10 cellular contexts compared by ENCODE assay signal in the genomic region with DNA sequence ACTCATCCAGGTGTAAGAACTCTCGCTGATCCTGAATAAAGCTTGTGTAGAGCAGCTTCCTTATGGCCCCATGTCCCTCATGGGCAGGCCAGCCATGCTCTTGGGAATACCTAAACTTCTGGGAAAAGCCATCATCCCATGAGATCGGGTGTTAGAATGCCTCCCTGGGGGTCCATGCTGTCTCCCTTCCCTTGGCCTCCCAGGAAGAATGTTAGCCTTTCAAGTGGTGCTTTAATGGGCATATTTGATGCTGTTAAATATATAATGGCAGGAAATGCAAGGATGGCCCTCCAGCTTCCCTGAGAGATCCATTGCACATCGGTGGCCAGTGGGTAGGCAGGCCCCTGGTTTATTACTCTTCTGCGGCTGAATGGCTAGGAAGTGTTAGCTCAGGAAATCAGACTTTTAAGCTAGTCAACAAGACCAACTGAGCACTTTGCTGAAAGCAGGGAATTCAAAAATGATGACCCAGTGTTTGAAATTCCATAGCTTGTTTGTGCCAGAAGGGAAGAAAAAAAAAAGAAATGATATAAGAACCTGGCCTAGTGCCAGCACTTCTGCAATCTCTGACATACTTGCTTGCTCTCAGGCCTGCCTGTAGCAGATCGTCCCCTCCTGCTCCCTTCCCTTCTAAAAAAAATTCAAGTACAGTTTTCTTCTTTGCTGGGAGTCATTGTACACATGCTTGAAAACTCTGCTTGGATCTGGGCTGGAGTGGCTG.
DNase-seq lines count a peak whose midpoint lies in the region; ATAC-seq and TF ChIP-seq lines count a peak whose summit lies in the region.
"Had no signal": no experiment of that assay in that cellular context is flagged by ENCODE, and none has a peak within 500 bp of the region (broad histone marks: within the 10 kb centered on the region; RNA-seq: fewer than 3 reads in every experiment).

No MANE protein-coding gene starts in this region.

- WGBS in upper lobe of left lung, 2 donors, result 44 to 45% methylated on average over 5 of the region's 5 CpGs

- no peak for TF ChIP-seq EP300 in upper lobe of left lung (IDR thresholded peaks at IDR 0.05)

- peaks cover 12 to 15% (median 12%) of the 10 kb centered on the region in 4 donors for H3K4me1 ChIP-seq in upper lobe of left lung

- no peak overlapping the region for H3K27ac ChIP-seq in upper lobe of left lung
- H3K27ac ChIP-seq: epithelial cell of prostate had no signal

- H3K36me3 Mint-ChIP-seq in brain, result no peaks in the 10 kb centered on the region

- DNase-seq in NCI-H510A treated with DMSO at 0.1 percent for 48 hours (lab: John Stamatoyannopoulos, UW) (peak; percentile 13), NCI-H510A (lab: John Stamatoyannopoulos, UW) (no peak), left lobe of liver (ENCODE audit: low spot score) (no peak), upper lobe of left lung (peak in 1 of 2 donors; percentile 31), GM19240 (ENCODE audit: insufficient read length, low spot score) (no peak), nucleus accumbens (lab: John Stamatoyannopoulos, UW) (no peak)
- DNase-seq in stimulated activated naive CD8-positive, alpha-beta T cell treated with anti-CD3 and anti-CD28 coated beads, Interleukin-15, Interleukin-2, amounts not matched to agents 100 U/mL and 50 U/mL, for 24 hours, result no peak

- H3K27ac Mint-ChIP-seq in brain, result peak overlapping the region in 3 of 5 experiments; percentile 20 to 84 (median 73)
- H3K27ac Mint-ChIP-seq: activated T-helper 17 cell treated with anti-CD3 and anti-CD28 coated beads, Interleukin-2, amount 50 U/mL, for 72 hours had no signal

- TF ChIP-seq CTCF in brain (conservative IDR thresholded peaks at IDR 0.05) (no peak), upper lobe of left lung (IDR thresholded peaks at IDR 0.05) (no peak)

- H3K4me1 Mint-ChIP-seq in brain, result peaks cover 50% of the 10 kb centered on the region
- H3K4me1 Mint-ChIP-seq: activated T-helper 17 cell treated with anti-CD3 and anti-CD28 coated beads, Interleukin-2, amount 50 U/mL, for 72 hours had no signal

- H3K27me3 ChIP-seq in upper lobe of left lung, result no peaks in the 10 kb centered on the region

- no peaks in the 10 kb centered on the region for H3K27me3 Mint-ChIP-seq in brain
- H3K27me3 Mint-ChIP-seq: activated T-helper 17 cell treated with anti-CD3 and anti-CD28 coated beads, Interleukin-2, amount 50 U/mL, for 72 hours had no signal

- TF ChIP-seq POLR2A in upper lobe of left lung (IDR thresholded peaks at IDR 0.05), result no peak

- no peaks in the 10 kb centered on the region for H3K36me3 ChIP-seq in upper lobe of left lung

- no peaks in the 10 kb centered on the region for H3K9me3 ChIP-seq in upper lobe of left lung

- peak overlapping the region in 2 of 5 experiments; percentile 17 to 18 for H3K4me3 Mint-ChIP-seq in brain
- H3K4me3 Mint-ChIP-seq: activated T-helper 17 cell treated with anti-CD3 and anti-CD28 coated beads, Interleukin-2, amount 50 U/mL, for 72 hours had no signal

- ATAC-seq in left lobe of liver, result peak; percentile 37
- ATAC-seq in upper lobe of left lung (ENCODE audit: low FRiP score in 2 of 2), result peak; percentile 58 to 78
- ATAC-seq in stimulated activated naive CD8-positive, alpha-beta T cell treated with anti-CD3 and anti-CD28 coated beads, Interleukin-15, Interleukin-2, amounts not matched to agents 100 U/mL and 50 U/mL, for 24 hours, result no peak
- ATAC-seq: activated T-helper 17 cell treated with anti-CD3 and anti-CD28 coated beads, Interleukin-2, amount 50 U/mL, for 72 hours had no signal

- H3K9me3 Mint-ChIP-seq in brain, result peaks cover 0 to 2% (median 0%) of the 10 kb centered on the region in 5 experiments

- no peak overlapping the region for H3K4me3 ChIP-seq in upper lobe of left lung
